Comparison of ENCODE assay signal across 16 cellular contexts in the genomic region with DNA sequence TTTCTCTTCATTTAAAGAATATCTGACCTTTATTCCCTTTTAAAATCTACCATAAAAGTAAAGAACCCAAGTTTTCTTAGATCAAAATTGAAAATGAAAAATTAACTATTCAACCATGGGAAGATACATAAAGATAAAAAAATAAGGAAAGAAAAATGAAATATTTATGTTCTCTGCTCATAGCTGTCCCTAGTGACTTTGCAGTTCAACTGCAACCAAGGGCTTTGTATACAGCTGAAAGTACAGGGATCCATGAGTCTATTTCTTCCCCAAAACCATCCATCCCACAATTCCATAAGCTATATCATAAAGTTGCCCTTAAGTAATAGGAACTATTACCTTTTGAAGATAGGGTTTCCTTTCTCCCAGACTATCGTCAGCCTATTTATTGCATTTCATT.
DNase-seq lines count a peak whose midpoint lies in the region; ATAC-seq, FAIRE-seq and TF ChIP-seq lines count a peak whose summit lies in the region.
"Had no signal": no experiment of that assay in that cellular context is flagged by ENCODE, and none has a peak within 500 bp of the region (broad histone marks: within the 10 kb centered on the region; RNA-seq: fewer than 3 reads in every experiment).

No MANE protein-coding gene starts in this region.

- ATAC-seq in activated CD4-positive, CD25-positive, alpha-beta regulatory T cell treated with anti-CD3 and anti-CD28 coated beads, Interleukin-2, amount 50 U/mL, for 24 hours = no peak

- no peak overlapping the region for H3K27ac ChIP-seq in 22Rv1
- H3K27ac ChIP-seq: parathyroid adenoma, testis had no signal

- no peak for DNase-seq in GM19239 (ENCODE audit: insufficient read length, low spot score)
- no peak for DNase-seq in fibroblast of villous mesenchyme (ENCODE audit: low read depth)
- DNase-seq in GDM1 (lab: John Stamatoyannopoulos, UW) = no peak
- DNase-seq in activated CD4-positive, CD25-positive, alpha-beta regulatory T cell treated with anti-CD3 and anti-CD28 coated beads, Interleukin-2, amount 50 U/mL, for 72 hours = no peak
- no peak for DNase-seq in AG20443 (ENCODE audit: low spot score)
- DNase-seq: activated B cell treated with CpG ODN at 0.5 μM for 24 hours; activated CD8-positive, alpha-beta memory T cell treated with anti-CD3 and anti-CD28 coated beads, Interleukin-2, amount 50 U/mL, for 48 hours; activated naive CD8-positive, alpha-beta T cell treated with anti-CD3 and anti-CD28 coated beads, Interleukin-2, amount 10 ng/mL, durations not matched to agents 7 days and 5 days; foreskin melanocyte; MV-4-11; testis had no signal

- peak; percentile 63 for FAIRE-seq in GM19239 (lab: Jason Lieb, UNC)
- peak; percentile 47 for FAIRE-seq in TTC549 (lab: Jason Lieb, UNC)
- FAIRE-seq: HTR-8/SVneo had no signal

- TF ChIP-seq CTCF in 22Rv1 (IDR thresholded peaks at IDR 0.05) = peak; percentile 10; the same call in 1 of the 2 replicates
- TF ChIP-seq CTCF in fibroblast of villous mesenchyme (IDR thresholded peaks at IDR 0.05; ENCODE audit: insufficient read depth, low read depth, low read length) = peak; percentile 28

- H3K4me3 ChIP-seq in fibroblast of villous mesenchyme (ENCODE audit: low read depth, low read length) = no peak overlapping the region
- H3K4me3 ChIP-seq: testis had no signal
